In the genomic region with DNA sequence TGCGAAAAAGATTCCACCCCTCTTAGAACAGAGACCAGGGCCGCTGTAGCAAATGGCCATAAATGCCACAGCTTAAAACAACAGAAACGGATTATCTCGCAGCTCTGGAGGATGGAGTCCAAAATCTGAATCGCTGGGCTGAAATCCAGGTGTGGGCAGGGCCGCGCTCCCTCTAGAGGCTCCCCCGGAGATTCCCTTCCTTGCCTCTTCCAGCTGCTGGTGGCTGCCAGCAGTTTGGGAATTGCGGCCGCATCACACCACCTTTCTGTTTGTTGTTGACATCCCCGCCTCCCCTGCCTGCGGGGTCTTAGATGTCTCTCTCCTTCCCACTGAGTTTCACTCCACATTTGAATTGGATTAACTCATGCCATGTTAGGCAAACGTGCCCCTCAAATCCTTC, we compare ENCODE assay signal across 16 cellular contexts. TPM values are rescaled to one million over a fixed set of nuclear protein-coding genes. Genes with fewer than 3 reads are reported as not detected.
DNase-seq lines count a peak whose midpoint lies in the region; ATAC-seq and TF ChIP-seq lines count a peak whose summit lies in the region.
"Had no signal": no experiment of that assay in that cellular context is flagged by ENCODE, and none has a peak within 500 bp of the region (broad histone marks: within the 10 kb centered on the region; RNA-seq: fewer than 3 reads in every experiment).

No MANE protein-coding gene starts in this region.

- TF ChIP-seq CTCF in C4-2B (conservative IDR thresholded peaks at IDR 0.05) (no peak; the same call in 1 of the 2 replicates), esophagus muscularis mucosa (IDR thresholded peaks at IDR 0.05) (peak; percentile 27 to 46 (median 31)), mesothelial cell of epicardium (IDR thresholded peaks at IDR 0.05; ENCODE audit: unreplicated experiment) (no peak)
- TF ChIP-seq CTCF in activated CD8-positive, alpha-beta T cell treated with anti-CD3 and anti-CD28 coated beads for 36 hours (IDR thresholded peaks at IDR 0.05) = no peak

- H3K9me3 Mint-ChIP-seq in mesothelial cell of epicardium = no peaks in the 10 kb centered on the region
- H3K9me3 Mint-ChIP-seq in activated CD8-positive, alpha-beta T cell treated with anti-CD3 and anti-CD28 coated beads for 36 hours = no peaks in the 10 kb centered on the region

- peaks cover 13 to 79% (median 76%) of the 10 kb centered on the region in 4 donors for H3K4me1 ChIP-seq in esophagus muscularis mucosa

- DNase-seq in MG63 = peak; percentile 49
- DNase-seq in esophagus muscularis mucosa (ENCODE audit: extremely low spot score) = no peak
- DNase-seq in mesothelial cell of epicardium (ENCODE audit: low spot score in 2 of 2, unreplicated experiment in 2 of 2) = no peak
- no peak for DNase-seq in NCI-H774 (lab: John Stamatoyannopoulos, UW)
- DNase-seq in posterior vena cava (ENCODE audit: low spot score) = no peak
- no peak for DNase-seq in activated CD8-positive, alpha-beta T cell treated with anti-CD3 and anti-CD28 coated beads for 36 hours
- DNase-seq: activated T-cell treated with anti-CD3 and anti-CD28 coated beads for 4 hours; effector CD8-positive, alpha-beta T cell; EL; mammary epithelial cell; NCI-H510A treated with DMSO at 0.1 percent for 48 hours; SIG-M5; stomach had no signal

- H3K27ac Mint-ChIP-seq in mesothelial cell of epicardium = peak overlapping the region; percentile 65
- H3K27ac Mint-ChIP-seq in activated CD8-positive, alpha-beta T cell treated with anti-CD3 and anti-CD28 coated beads for 36 hours = no peak overlapping the region

- CTCF ChIA-PET in activated CD8-positive, alpha-beta T cell treated with anti-CD3 and anti-CD28 coated beads for 36 hours (lab: Charles Lee) = no interaction called here

- TF ChIP-seq EP300 in esophagus muscularis mucosa (IDR thresholded peaks at IDR 0.05) = no peak

- H3K36me3 Mint-ChIP-seq in mesothelial cell of epicardium = no peaks in the 10 kb centered on the region
- no peaks in the 10 kb centered on the region for H3K36me3 Mint-ChIP-seq in activated CD8-positive, alpha-beta T cell treated with anti-CD3 and anti-CD28 coated beads for 36 hours (ENCODE audit: low read depth)

- POLR2A ChIA-PET in activated CD8-positive, alpha-beta T cell treated with anti-CD3 and anti-CD28 coated beads for 36 hours (lab: Charles Lee) = interaction anchor here (1.7 kb wide), 1 partner anchor 8 kb away, joined by 3 read pairs; no protein-coding TSS in a partner anchor

- H3K36me3 ChIP-seq in MG63 (no peaks in the 10 kb centered on the region), esophagus muscularis mucosa (peaks cover 0 to 1% (median 0%) of the 10 kb centered on the region in 4 donors)
- H3K36me3 ChIP-seq: stomach had no signal

- H3K4me3 Mint-ChIP-seq in mesothelial cell of epicardium = peak overlapping the region; percentile 18
- H3K4me3 Mint-ChIP-seq in activated CD8-positive, alpha-beta T cell treated with anti-CD3 and anti-CD28 coated beads for 36 hours = no peak overlapping the region

- H3K27me3 ChIP-seq in MG63 = peaks cover 10% of the 10 kb centered on the region; the same call in 1 of the 2 replicates
- H3K27me3 ChIP-seq in esophagus muscularis mucosa = no peaks in the 10 kb centered on the region
- H3K27me3 ChIP-seq: hepatocyte, stomach had no signal

- intact Hi-C loops in esophagus muscularis mucosa (cut with DNase I) = loop anchor here (5.0 kb wide), 1 partner anchor 72 kb away; no protein-coding TSS in a partner anchor
- intact Hi-C loops in posterior vena cava (cut with DNase I) = no loop called here
- intact Hi-C loops in activated CD8-positive, alpha-beta T cell treated with anti-CD3 and anti-CD28 coated beads for 36 hours (cut with micrococcal nuclease) = no loop called here

- 55% methylated on average over 13 of the region's 13 CpGs for WGBS in esophagus muscularis mucosa

- H3K27me3 Mint-ChIP-seq in mesothelial cell of epicardium (ENCODE audit: low read depth) = no peaks in the 10 kb centered on the region
- H3K27me3 Mint-ChIP-seq in activated CD8-positive, alpha-beta T cell treated with anti-CD3 and anti-CD28 coated beads for 36 hours = no peaks in the 10 kb centered on the region

- H3K9me3 ChIP-seq in MG63 = no peaks in the 10 kb centered on the region
- no peaks in the 10 kb centered on the region for H3K9me3 ChIP-seq in esophagus muscularis mucosa
- H3K9me3 ChIP-seq: stomach had no signal

- H3K27ac ChIP-seq in C4-2B (peak overlapping the region; percentile 57), esophagus muscularis mucosa (replicated peaks in 1 of 4) (peak overlapping the region; percentile 20 to 60 (median 47))
- H3K27ac ChIP-seq: hepatocyte had no signal

- H3K4me1 Mint-ChIP-seq in mesothelial cell of epicardium = peaks cover 45% of the 10 kb centered on the region
- peaks cover 2% of the 10 kb centered on the region for H3K4me1 Mint-ChIP-seq in activated CD8-positive, alpha-beta T cell treated with anti-CD3 and anti-CD28 coated beads for 36 hours (ENCODE audit: low read depth)

- ATAC-seq in activated CD8-positive, alpha-beta T cell treated with anti-CD3 and anti-CD28 coated beads for 36 hours = no peak
- no peak for ATAC-seq in HG02884 (IDR thresholded peaks at IDR 0.05; ENCODE audit: unreplicated experiment)

- TF ChIP-seq POLR2A in esophagus muscularis mucosa (IDR thresholded peaks at IDR 0.05; ENCODE audit: low read depth) = no peak

- no peak overlapping the region for H3K4me3 ChIP-seq in MG63
- peak overlapping the region; percentile 9 to 28 (median 20) for H3K4me3 ChIP-seq in esophagus muscularis mucosa
- H3K4me3 ChIP-seq: hepatocyte had no signal

RNA-seq across cellular contexts. Expression of a gene that starts 15.6 kb away (rescaled TPM):
- total RNA-seq in MG63 (2014; rRNA removed; shearing (Covaris generic); ENCODE audit: low replicate concordance) = 0.12 TPM in 1 of 2 replicates, not detected in the other
- total RNA-seq in esophagus muscularis mucosa (10 to 100 TPM; 29.2 to 68.4 (median 40.4) TPM), mesothelial cell of epicardium (26.1 to 27.4 TPM (median 26.5 TPM) in 3 replicates), posterior vena cava (1 to 10 TPM; 4.0 to 5.6 TPM)
- total RNA-seq in activated CD8-positive, alpha-beta T cell treated with anti-CD3 and anti-CD28 coated beads for 36 hours = 10 to 100 TPM; 11.1 to 11.5 TPM

Comparison
In these comparisons a context has a peak if more than half of its experiments do, and no peak if none do; other contexts are left out.
1. CTCF ChIP-seq: peak in esophagus muscularis mucosa (3 of 3); none in C4-2B (single experiment), mesothelial cell of epicardium (single experiment) and activated CD8-positive, alpha-beta T cell treated with anti-CD3 and anti-CD28 coated beads for 36 hours (single experiment).